Comparison of ENCODE assay signal across 11 cellular contexts in the genomic region with DNA sequence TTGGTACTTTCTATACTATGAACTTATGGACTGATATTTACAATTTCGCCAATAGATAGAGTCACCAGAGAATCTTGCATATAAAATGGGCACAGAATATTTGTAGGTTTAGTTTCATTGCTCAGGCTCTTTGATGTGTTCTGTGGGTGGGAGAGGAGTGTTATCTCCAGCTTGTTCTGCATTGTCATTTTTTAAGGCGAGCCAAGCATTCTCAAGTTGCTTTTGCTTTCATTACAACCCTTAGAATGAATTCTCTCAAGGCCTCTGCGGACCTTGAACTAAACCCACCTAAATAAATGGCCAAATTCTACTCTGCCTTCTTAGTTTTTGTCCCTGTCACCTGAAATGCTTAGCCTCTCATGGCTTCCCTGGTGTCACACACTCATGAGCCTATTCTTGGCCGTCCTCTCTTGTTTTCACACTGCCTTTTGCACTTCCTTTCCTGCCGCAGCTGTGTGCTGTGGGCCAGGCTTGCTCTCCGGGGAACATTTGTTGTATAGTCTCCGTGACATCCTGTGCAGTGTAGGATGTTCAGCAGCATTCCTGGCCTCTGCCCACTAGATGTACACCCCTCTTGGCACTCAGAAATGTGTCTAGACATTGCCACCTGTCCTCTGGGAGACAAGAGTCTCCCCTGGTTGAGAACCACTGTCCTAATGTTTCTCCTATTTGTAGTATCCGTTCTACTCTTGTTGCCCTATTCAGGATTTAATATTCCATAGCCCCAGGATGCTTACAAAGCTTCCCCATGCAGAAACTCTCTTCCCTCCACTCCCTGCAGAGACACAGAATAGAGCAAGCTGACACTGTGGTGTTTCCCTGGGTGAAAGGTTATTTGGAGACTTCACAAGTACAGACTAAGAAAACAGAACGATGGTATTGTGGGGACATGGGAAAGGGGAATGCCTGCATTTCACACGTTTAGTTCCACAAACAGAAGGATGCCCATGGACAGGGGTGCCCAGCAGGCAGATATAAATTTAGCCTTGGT.
DNase-seq lines count a peak whose midpoint lies in the region; ATAC-seq and TF ChIP-seq lines count a peak whose summit lies in the region.
"Had no signal": no experiment of that assay in that cellular context is flagged by ENCODE, and none has a peak within 500 bp of the region (broad histone marks: within the 10 kb centered on the region; RNA-seq: fewer than 3 reads in every experiment).

No MANE protein-coding gene starts in this region.

- no peaks in the 10 kb centered on the region; the same call in 1 of the 2 replicates for H3K9me2 ChIP-seq in GM23338 (ENCODE audit: insufficient read depth)

- no peaks in the 10 kb centered on the region; the same call in 1 of the 3 replicates for H3K4me1 Mint-ChIP-seq in GM23338
- no peaks in the 10 kb centered on the region for H3K4me1 Mint-ChIP-seq in T-helper 17 cell

- no peaks in the 10 kb centered on the region for H3K9me3 Mint-ChIP-seq in GM23338
- H3K9me3 Mint-ChIP-seq: brain had no signal

- H4K20me1 ChIP-seq in GM23338 (replicated peaks; ENCODE audit: insufficient read depth): no peaks in the 10 kb centered on the region

- H3K4me2 ChIP-seq in GM23338: no peak overlapping the region

- TF ChIP-seq CTCF in GM23338 (conservative IDR thresholded peaks at IDR 0.05; ENCODE audit: low read depth in 2 of 2) (no peak), spleen (IDR thresholded peaks at IDR 0.05 in 8 of 11, conservative IDR thresholded peaks at IDR 0.05 in 3 of 11) (no peak), tibial nerve (IDR thresholded peaks at IDR 0.05) (no peak)

- no peak overlapping the region for H3K4me3 ChIP-seq in GM23338
- peak overlapping the region in 1 of 8 donors; percentile 23 for H3K4me3 ChIP-seq in spleen
- H3K4me3 ChIP-seq in tibial nerve: no peak overlapping the region

- WGBS in spleen, 5 donors: 28 to 34% (median 30%) methylated on average over 10 of the region's 10 CpGs
- 44 to 48% methylated on average over 10 of the region's 10 CpGs for WGBS in tibial nerve, 2 donors

- intact Hi-C loops in left cardiac atrium (cut with DNase I) (no loop called here), spleen (cut with DNase I; ENCODE audit: low total_unique reads) (no loop called here)

- TF ChIP-seq POLR2A in spleen (IDR thresholded peaks at IDR 0.05) (no peak), tibial nerve (IDR thresholded peaks at IDR 0.05) (no peak)

- 0 out of 2 replicates have a peak overlapping the region, but pooled peaks have one; percentile 9 for H3K27ac ChIP-seq in GM23338 (ENCODE audit: low read depth)
- H3K27ac ChIP-seq in spleen: peak overlapping the region in 5 of 8 donors; percentile 21 to 69 (median 56)
- H3K27ac ChIP-seq in tibial nerve: no peak overlapping the region

- no peak for TF ChIP-seq EP300 in tibial nerve (IDR thresholded peaks at IDR 0.05)

- H3K27me3 ChIP-seq in GM23338 (ENCODE audit: insufficient read depth) (no peaks in the 10 kb centered on the region), spleen (replicated peaks in 1 of 7) (no peaks in the 10 kb centered on the region), tibial nerve (no peaks in the 10 kb centered on the region)

- ATAC-seq in GM23338: peak; percentile 50; the same call in 2 of the 3 replicates
- ATAC-seq in T-helper 17 cell: peak; percentile 46
- peak; percentile 50 to 67 for ATAC-seq in left cardiac atrium

- H3K4me1 ChIP-seq in GM23338 (ENCODE audit: insufficient read depth) (no peaks in the 10 kb centered on the region), spleen (peaks cover 4 to 35% (median 16%) of the 10 kb centered on the region in 6 donors), tibial nerve (peaks cover 0 to 35% (median 0%) of the 10 kb centered on the region in 4 donors)

- no peaks in the 10 kb centered on the region for H3K27me3 Mint-ChIP-seq in GM23338 (ENCODE audit: insufficient read depth, low read depth, poor library complexity)
- no peaks in the 10 kb centered on the region for H3K27me3 Mint-ChIP-seq in T-helper 17 cell
- H3K27me3 Mint-ChIP-seq: brain had no signal

- H3K36me3 Mint-ChIP-seq in GM23338 (ENCODE audit: low read depth) (no peaks in the 10 kb centered on the region), T-helper 17 cell (ENCODE audit: low read depth) (no peaks in the 10 kb centered on the region)

- H3K27ac Mint-ChIP-seq in GM23338 (no peak overlapping the region), T-helper 17 cell (no peak overlapping the region)
- H3K27ac Mint-ChIP-seq: brain had no signal

- H3K36me3 ChIP-seq in GM23338 (ENCODE audit: insufficient read depth) (no peaks in the 10 kb centered on the region), spleen (no peaks in the 10 kb centered on the region), tibial nerve (no peaks in the 10 kb centered on the region)

- H2AFZ ChIP-seq in GM23338: no peak overlapping the region

- H3K4me3 Mint-ChIP-seq in GM23338 (no peak overlapping the region), T-helper 17 cell (no peak overlapping the region)

- no peaks in the 10 kb centered on the region for H3F3A ChIP-seq in GM23338 (replicated peaks; ENCODE audit: low read depth)

- H3K9me3 ChIP-seq in T-helper 17 cell (ENCODE audit: control insufficient read depth, low read length, poor library complexity, severe bottlenecking): no peaks in the 10 kb centered on the region
- H3K9me3 ChIP-seq in spleen: no peaks in the 10 kb centered on the region
- H3K9me3 ChIP-seq in tibial nerve: no peaks in the 10 kb centered on the region

- no peaks in the 10 kb centered on the region for H3K79me2 ChIP-seq in GM23338 (replicated peaks; ENCODE audit: insufficient read depth)

- DNase-seq in GM23338 (ENCODE audit: low spot score) (no peak), T-helper 17 cell (no peak), left cardiac atrium (peak; percentile 32), spleen (no peak), tibial nerve (ENCODE audit: low spot score in 2 of 2) (no peak), globus pallidus (ENCODE audit: low spot score) (no peak), NCI-H446 treated with DMSO at 0.1 percent for 48 hours (lab: John Stamatoyannopoulos, UW) (no peak), cerebellum (ENCODE audit: low spot score) (no peak)
- DNase-seq: DMS 273 treated with DMSO at 0.1 percent for 48 hours, NCI-H2081 treated with DMSO at 0.1 percent for 48 hours had no signal

TF ChIP-seq in GM23338, 12 proteins besides CTCF, POLR2A, EP300 and RAD21 (continues in another document):
- no peak for TF ChIP-seq JUNB (IDR thresholded peaks at IDR 0.05; ENCODE audit: unreplicated experiment)
- TF ChIP-seq ZNF331 (CRISPR knock-in tag; IDR thresholded peaks at IDR 0.05; ENCODE audit: low read depth): no peak
- TF ChIP-seq ZNF114 (CRISPR knock-in tag; IDR thresholded peaks at IDR 0.05): no peak
- TF ChIP-seq CREB1 (CRISPR knock-in tag; IDR thresholded peaks at IDR 0.05; ENCODE audit: low read depth): no peak
- TF ChIP-seq STAT1 (IDR thresholded peaks at IDR 0.05; ENCODE audit: unreplicated experiment): no peak
- TF ChIP-seq POLR2AphosphoS5 (IDR thresholded peaks at IDR 0.05; ENCODE audit: low read depth): no peak
- TF ChIP-seq, protein P1, sequence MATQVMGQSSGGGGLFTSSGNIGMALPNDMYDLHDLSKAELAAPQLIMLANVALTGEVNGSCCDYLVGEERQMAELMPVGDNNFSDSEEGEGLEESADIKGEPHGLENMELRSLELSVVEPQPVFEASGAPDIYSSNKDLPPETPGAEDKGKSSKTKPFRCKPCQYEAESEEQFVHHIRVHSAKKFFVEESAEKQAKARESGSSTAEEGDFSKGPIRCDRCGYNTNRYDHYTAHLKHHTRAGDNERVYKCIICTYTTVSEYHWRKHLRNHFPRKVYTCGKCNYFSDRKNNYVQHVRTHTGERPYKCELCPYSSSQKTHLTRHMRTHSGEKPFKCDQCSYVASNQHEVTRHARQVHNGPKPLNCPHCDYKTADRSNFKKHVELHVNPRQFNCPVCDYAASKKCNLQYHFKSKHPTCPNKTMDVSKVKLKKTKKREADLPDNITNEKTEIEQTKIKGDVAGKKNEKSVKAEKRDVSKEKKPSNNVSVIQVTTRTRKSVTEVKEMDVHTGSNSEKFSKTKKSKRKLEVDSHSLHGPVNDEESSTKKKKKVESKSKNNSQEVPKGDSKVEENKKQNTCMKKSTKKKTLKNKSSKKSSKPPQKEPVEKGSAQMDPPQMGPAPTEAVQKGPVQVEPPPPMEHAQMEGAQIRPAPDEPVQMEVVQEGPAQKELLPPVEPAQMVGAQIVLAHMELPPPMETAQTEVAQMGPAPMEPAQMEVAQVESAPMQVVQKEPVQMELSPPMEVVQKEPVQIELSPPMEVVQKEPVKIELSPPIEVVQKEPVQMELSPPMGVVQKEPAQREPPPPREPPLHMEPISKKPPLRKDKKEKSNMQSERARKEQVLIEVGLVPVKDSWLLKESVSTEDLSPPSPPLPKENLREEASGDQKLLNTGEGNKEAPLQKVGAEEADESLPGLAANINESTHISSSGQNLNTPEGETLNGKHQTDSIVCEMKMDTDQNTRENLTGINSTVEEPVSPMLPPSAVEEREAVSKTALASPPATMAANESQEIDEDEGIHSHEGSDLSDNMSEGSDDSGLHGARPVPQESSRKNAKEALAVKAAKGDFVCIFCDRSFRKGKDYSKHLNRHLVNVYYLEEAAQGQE (IDR thresholded peaks at IDR 0.05; ENCODE audit: unreplicated experiment): no peak

Comparison
In these comparisons a context has a peak if more than half of its experiments do, and no peak if none do; other contexts are left out.
1. H3K27ac ChIP-seq: peak in GM23338 (single experiment) and spleen (5 of 8); none in tibial nerve (0 of 4).
2. Peak in every context shown above with its lines, with median percentiles within 50 percentile points of each other: ATAC-seq.